In genomic region chr19:612941-613340, GRCh38 we compare ENCODE assay signal across 1 cellular context.
TF ChIP-seq lines count a peak whose summit lies in the region.

No MANE protein-coding gene starts in this region.

TF ChIP-seq in IMR-90, 13 proteins besides CTCF, POLR2A, EP300 and RAD21:
- TF ChIP-seq FOS (IDR thresholded peaks at IDR 0.05; ENCODE audit: low read depth, low read length) (no peak), SMC3 (IDR thresholded peaks at IDR 0.05; ENCODE audit: low read depth, low read length) (no peak), USF2 (IDR thresholded peaks at IDR 0.05; ENCODE audit: low read depth, low read length) (no peak)
